Comparison of ENCODE assay signal across 9 cellular contexts in genomic region chr5:116671211-116671736, GRCh38.
DNase-seq lines count a peak whose midpoint lies in the region; ATAC-seq, FAIRE-seq and TF ChIP-seq lines count a peak whose summit lies in the region.
"Had no signal": no experiment of that assay in that cellular context is flagged by ENCODE, and none has a peak within 500 bp of the region (broad histone marks: within the 10 kb centered on the region; RNA-seq: fewer than 3 reads in every experiment).

No MANE protein-coding gene starts in this region.

- DNase-seq in GM12891 (ENCODE audit: insufficient read length, low spot score) (peak; percentile 11), SK-MEL-5 (ENCODE audit: low read depth, low spot score) (peak; percentile 99), AG08395 (ENCODE audit: low spot score) (no peak), NCI-H510A treated with DMSO at 0.1 percent for 48 hours (lab: John Stamatoyannopoulos, UW) (no peak)
- DNase-seq in activated T-cell treated with anti-CD3 and anti-CD28 coated beads, Interleukin-2, amount 50 U/mL, for 1 hour, result no peak
- DNase-seq in activated CD4-positive, alpha-beta T cell treated with anti-CD3 and anti-CD28 coated beads for 48 hours, result no peak
- DNase-seq: BE2C had no signal

- peak; percentile 87 for FAIRE-seq in GM12891 (lab: Jason Lieb, UNC)

- ATAC-seq in GM19452 (IDR thresholded peaks at IDR 0.05; ENCODE audit: unreplicated experiment) (peak; percentile 98), HG02973 (IDR thresholded peaks at IDR 0.05; ENCODE audit: unreplicated experiment) (peak; percentile 98)

- in situ Hi-C loops in SK-MEL-5 (cut with HindIII; ENCODE audit: low pct_unique_long_range_greater_than_20kb, low sequenced_read_pairs), result no loop called here

- no peak for TF ChIP-seq POLR2A in GM12891 (IDR thresholded peaks at IDR 0.05; ENCODE audit: low read depth, low read length)

TF ChIP-seq in GM12891, 5 proteins besides CTCF, POLR2A, EP300 and RAD21:
- peak; percentile 98 for TF ChIP-seq SPI1 (IDR thresholded peaks at IDR 0.05; ENCODE audit: low read depth, low read length)
- no peak for TF ChIP-seq PAX5 (IDR thresholded peaks at IDR 0.05; ENCODE audit: insufficient read depth, low read length, severe bottlenecking)
- no peak for TF ChIP-seq POLR2AphosphoS5 (IDR thresholded peaks at IDR 0.05; ENCODE audit: low read depth, low read length)
- 0 out of 2 replicates have a peak, but pooled peaks have one; percentile 59 for TF ChIP-seq POU2F2 (IDR thresholded peaks at IDR 0.05; ENCODE audit: low read depth, low read length)
- TF ChIP-seq TAF1 (IDR thresholded peaks at IDR 0.05; ENCODE audit: low read depth, low read length), result no peak

Comparison
In these comparisons a context has a peak if more than half of its experiments do, and no peak if none do; other contexts are left out.
1. DNase-seq: peak in GM12891 (single experiment) and SK-MEL-5 (single experiment); none in AG08395 (single experiment), activated T-cell treated with anti-CD3 and anti-CD28 coated beads, Interleukin-2, amount 50 U/mL, for 1 hour (single experiment), activated CD4-positive, alpha-beta T cell treated with anti-CD3 and anti-CD28 coated beads for 48 hours (single experiment) and NCI-H510A treated with DMSO at 0.1 percent for 48 hours (single experiment).